ENCODE assay signal across 25 cellular contexts in the genomic region with DNA sequence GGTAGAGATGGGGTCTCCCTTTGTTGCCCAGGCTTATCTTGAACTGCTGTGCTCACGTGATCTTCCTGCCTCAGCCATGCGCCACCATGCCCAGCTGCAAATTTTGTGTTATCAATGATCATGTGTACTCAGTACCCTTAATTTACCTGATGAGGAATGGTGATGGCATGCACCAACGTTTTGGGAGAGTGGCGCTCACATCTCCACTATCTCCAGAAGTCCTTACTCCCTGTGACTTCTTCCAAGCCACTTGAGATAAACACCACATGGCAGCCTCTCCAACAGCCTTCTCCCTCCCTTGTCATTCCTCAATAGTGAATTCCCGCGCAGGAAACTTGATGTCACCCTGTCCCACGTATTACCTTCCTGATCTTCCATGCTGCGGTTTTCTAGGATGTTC.
"Had no signal": no experiment of that assay in that cellular context is flagged by ENCODE, and none has a peak within 500 bp of the region (broad histone marks: within the 10 kb centered on the region; RNA-seq: fewer than 3 reads in every experiment).

No MANE protein-coding gene starts in this region.

- DNase-seq: hippocampal formation; kidney glomerular epithelial cell; left cardiac atrium; mesendoderm; midbrain; mucosa of descending colon; naive thymus-derived CD4-positive, alpha-beta T cell; ovary; stimulated activated CD4-positive, alpha-beta T cell treated with anti-CD3 and anti-CD28 coated beads, Interleukin-1b, Interleukin-23, amount 100 ng/mL, for 48 hours; stimulated activated CD4-positive, alpha-beta T cell treated with anti-CD3 and anti-CD28 coated beads, Interleukin-2, amount 100 ng/mL, for 48 hours; stimulated activated CD4-positive, alpha-beta T cell treated with anti-CD3 and anti-CD28 coated beads, Interleukin-4, amount 100 ng/mL, for 4 hours; stimulated activated CD8-positive, alpha-beta memory T cell treated with anti-CD3 and anti-CD28 coated beads, Interleukin-4, amount 100 ng/mL, for 48 hours; stimulated activated naive CD4-positive, alpha-beta T cell treated with Interleukin-2 at 50 U/mL for 16 hours; stimulated activated naive CD8-positive, alpha-beta T cell treated with anti-CD3 and anti-CD28 coated beads, Interleukin-15, amount 100 ng/mL, for 72 hours; substantia nigra had no signal

- H3K27ac Mint-ChIP-seq: natural killer cell treated with Interleukin-12 subunit alpha and Interleukin-12 subunit beta and Interleukin-15 and Interleukin-18, amount 100 ng/mL, for 72 hours; progenitor cell of endocrine pancreas; stimulated activated memory B cell treated with anti-CD40 and anti-IgM and Interleukin-4, amounts not matched to agents 10 μg/mL and 1 μg/mL and 100 μg/mL, for 72 hours; stimulated activated naive CD8-positive, alpha-beta T cell treated with anti-CD3 and anti-CD28 coated beads, Interleukin-15, amount 100 ng/mL, for 72 hours; type B pancreatic cell had no signal

- H3K36me3 ChIP-seq: ovary, right atrium auricular region, uterus had no signal

- H3K27me3 Mint-ChIP-seq: type B pancreatic cell had no signal

- H3K36me3 Mint-ChIP-seq: natural killer cell treated with Interleukin-12 subunit alpha and Interleukin-12 subunit beta and Interleukin-15 and Interleukin-18, amount 100 ng/mL, for 72 hours; stimulated activated memory B cell treated with anti-CD40 and anti-IgM and Interleukin-4, amounts not matched to agents 10 μg/mL and 1 μg/mL and 100 μg/mL, for 72 hours had no signal

- H3K4me3 Mint-ChIP-seq: natural killer cell treated with Interleukin-12 subunit alpha and Interleukin-12 subunit beta and Interleukin-15 and Interleukin-18, amount 100 ng/mL, for 72 hours; stimulated activated memory B cell treated with anti-CD40 and anti-IgM and Interleukin-4, amounts not matched to agents 10 μg/mL and 1 μg/mL and 100 μg/mL, for 72 hours; stimulated activated naive CD8-positive, alpha-beta T cell treated with anti-CD3 and anti-CD28 coated beads, Interleukin-15, amount 100 ng/mL, for 72 hours; type B pancreatic cell had no signal

- H3K9me3 ChIP-seq: mucosa of descending colon, ovary, right atrium auricular region, tibial nerve, uterus had no signal

- H3K27ac ChIP-seq: ovary, right atrium auricular region, tibial nerve, uterus had no signal

- ATAC-seq: left lobe of liver; mucosa of descending colon; naive thymus-derived CD4-positive, alpha-beta T cell; natural killer cell treated with Interleukin-12 subunit alpha and Interleukin-12 subunit beta and Interleukin-15 and Interleukin-18, amount 100 ng/mL, for 72 hours; stimulated activated memory B cell treated with anti-CD40 and anti-IgM and Interleukin-4, amounts not matched to agents 10 μg/mL and 1 μg/mL and 100 μg/mL, for 72 hours; stimulated activated naive CD8-positive, alpha-beta T cell treated with anti-CD3 and anti-CD28 coated beads, Interleukin-15, amount 100 ng/mL, for 72 hours had no signal

- H3K4me1 ChIP-seq: right atrium auricular region, tibial nerve, uterus had no signal

- H3K9me3 Mint-ChIP-seq: naive thymus-derived CD4-positive, alpha-beta T cell; natural killer cell treated with Interleukin-12 subunit alpha and Interleukin-12 subunit beta and Interleukin-15 and Interleukin-18, amount 100 ng/mL, for 72 hours; stimulated activated memory B cell treated with anti-CD40 and anti-IgM and Interleukin-4, amounts not matched to agents 10 μg/mL and 1 μg/mL and 100 μg/mL, for 72 hours; stimulated activated naive CD8-positive, alpha-beta T cell treated with anti-CD3 and anti-CD28 coated beads, Interleukin-15, amount 100 ng/mL, for 72 hours; type B pancreatic cell had no signal

- H3K27me3 ChIP-seq: ovary, right atrium auricular region, tibial nerve, uterus had no signal

- H3K4me3 ChIP-seq: lung, mucosa of descending colon, ovary, right atrium auricular region, smooth muscle cell, tibial nerve, uterus had no signal
